ENCODE assay signal across 8 cellular contexts in genomic region chr19:30669329-30670010, GRCh38.
DNase-seq lines count a peak whose midpoint lies in the region; ATAC-seq and TF ChIP-seq lines count a peak whose summit lies in the region.

No MANE protein-coding gene starts in this region.

- intact Hi-C loops in tibial artery (cut with DNase I; ENCODE audit: low total_unique reads): no loop called here

- POLR2A ChIA-PET in activated CD8-positive, alpha-beta T cell treated with anti-CD3 and anti-CD28 coated beads, Interleukin-2, amount 10 ng/mL, durations not matched to agents 7 days and 5 days (lab: Charles Lee): no interaction called here

- no peak overlapping the region for H3K27ac Mint-ChIP-seq in activated CD8-positive, alpha-beta T cell treated with anti-CD3 and anti-CD28 coated beads, Interleukin-2, amount 10 ng/mL, durations not matched to agents 7 days and 5 days
- H3K27ac Mint-ChIP-seq in naive B cell: no peak overlapping the region

- ATAC-seq in activated CD8-positive, alpha-beta T cell treated with anti-CD3 and anti-CD28 coated beads, Interleukin-2, amount 10 ng/mL, durations not matched to agents 7 days and 5 days: no peak
- ATAC-seq in naive B cell (ENCODE audit: low read depth in 2 of 2) (no peak), GM18861 (IDR thresholded peaks at IDR 0.05; ENCODE audit: unreplicated experiment) (no peak)

- no peak overlapping the region for H3K27ac ChIP-seq in tibial artery

- no peaks in the 10 kb centered on the region for H3K9me3 ChIP-seq in tibial artery

- no peaks in the 10 kb centered on the region for H3K36me3 Mint-ChIP-seq in activated CD8-positive, alpha-beta T cell treated with anti-CD3 and anti-CD28 coated beads, Interleukin-2, amount 10 ng/mL, durations not matched to agents 7 days and 5 days (ENCODE audit: low read depth)
- no peaks in the 10 kb centered on the region for H3K36me3 Mint-ChIP-seq in naive B cell

- TF ChIP-seq CTCF in tibial artery (IDR thresholded peaks at IDR 0.05): peak; percentile 22 to 60

- DNase-seq in NCI-H345 (lab: John Stamatoyannopoulos, UW): peak; percentile 42
- no peak for DNase-seq in NCI-H345 treated with DMSO at 0.1 percent for 48 hours (lab: John Stamatoyannopoulos, UW; ENCODE audit: unreplicated experiment)
- DNase-seq in NCI-H1105 treated with DMSO at 0.1 percent for 48 hours (lab: John Stamatoyannopoulos, UW): peak; percentile 36
- DNase-seq in activated CD8-positive, alpha-beta T cell treated with anti-CD3 and anti-CD28 coated beads, Interleukin-2, amount 10 ng/mL, durations not matched to agents 7 days and 5 days: peak; percentile 49
- peak; percentile 19 to 62 for DNase-seq in erythroblast (lab: John Stamatoyannopoulos, UW)
- DNase-seq in naive B cell: peak; percentile 9
- peak in 1 of 2 donors; percentile 60 for DNase-seq in tibial artery

- peaks cover 0 to 50% of the 10 kb centered on the region in 2 donors for H3K27me3 ChIP-seq in tibial artery

- no peaks in the 10 kb centered on the region for H3K4me1 Mint-ChIP-seq in activated CD8-positive, alpha-beta T cell treated with anti-CD3 and anti-CD28 coated beads, Interleukin-2, amount 10 ng/mL, durations not matched to agents 7 days and 5 days (ENCODE audit: low read depth)
- H3K4me1 Mint-ChIP-seq in naive B cell: no peaks in the 10 kb centered on the region

- H3K4me3 ChIP-seq in tibial artery: no peak overlapping the region

- H3K27me3 Mint-ChIP-seq in activated CD8-positive, alpha-beta T cell treated with anti-CD3 and anti-CD28 coated beads, Interleukin-2, amount 10 ng/mL, durations not matched to agents 7 days and 5 days (ENCODE audit: low read depth): no peaks in the 10 kb centered on the region
- H3K27me3 Mint-ChIP-seq in naive B cell: peaks cover 7 to 36% (median 26%) of the 10 kb centered on the region in 3 donors

- no peak for TF ChIP-seq POLR2A in erythroblast (IDR thresholded peaks at IDR 0.05; ENCODE audit: low read length)

- peaks cover 0 to 7% (median 0%) of the 10 kb centered on the region in 4 donors for H3K4me1 ChIP-seq in tibial artery

- CTCF ChIA-PET in activated CD8-positive, alpha-beta T cell treated with anti-CD3 and anti-CD28 coated beads, Interleukin-2, amount 10 ng/mL, durations not matched to agents 7 days and 5 days (lab: Charles Lee): interaction anchor here (0.6 to 1.9 kb wide), 4 partner anchors 14 to 1924 kb away, joined by 3 to 7 read pairs (median 4); no protein-coding TSS in a partner anchor

- no peak overlapping the region for H3K4me3 Mint-ChIP-seq in activated CD8-positive, alpha-beta T cell treated with anti-CD3 and anti-CD28 coated beads, Interleukin-2, amount 10 ng/mL, durations not matched to agents 7 days and 5 days
- no peak overlapping the region for H3K4me3 Mint-ChIP-seq in naive B cell

- no peaks in the 10 kb centered on the region for H3K9me3 Mint-ChIP-seq in activated CD8-positive, alpha-beta T cell treated with anti-CD3 and anti-CD28 coated beads, Interleukin-2, amount 10 ng/mL, durations not matched to agents 7 days and 5 days (ENCODE audit: insufficient read depth)
- H3K9me3 Mint-ChIP-seq in naive B cell: peaks cover 0 to 6% (median 0%) of the 10 kb centered on the region in 7 donors

- no peaks in the 10 kb centered on the region for H3K36me3 ChIP-seq in tibial artery
